ENCODE assay signal across 8 cellular contexts in the genomic region with DNA sequence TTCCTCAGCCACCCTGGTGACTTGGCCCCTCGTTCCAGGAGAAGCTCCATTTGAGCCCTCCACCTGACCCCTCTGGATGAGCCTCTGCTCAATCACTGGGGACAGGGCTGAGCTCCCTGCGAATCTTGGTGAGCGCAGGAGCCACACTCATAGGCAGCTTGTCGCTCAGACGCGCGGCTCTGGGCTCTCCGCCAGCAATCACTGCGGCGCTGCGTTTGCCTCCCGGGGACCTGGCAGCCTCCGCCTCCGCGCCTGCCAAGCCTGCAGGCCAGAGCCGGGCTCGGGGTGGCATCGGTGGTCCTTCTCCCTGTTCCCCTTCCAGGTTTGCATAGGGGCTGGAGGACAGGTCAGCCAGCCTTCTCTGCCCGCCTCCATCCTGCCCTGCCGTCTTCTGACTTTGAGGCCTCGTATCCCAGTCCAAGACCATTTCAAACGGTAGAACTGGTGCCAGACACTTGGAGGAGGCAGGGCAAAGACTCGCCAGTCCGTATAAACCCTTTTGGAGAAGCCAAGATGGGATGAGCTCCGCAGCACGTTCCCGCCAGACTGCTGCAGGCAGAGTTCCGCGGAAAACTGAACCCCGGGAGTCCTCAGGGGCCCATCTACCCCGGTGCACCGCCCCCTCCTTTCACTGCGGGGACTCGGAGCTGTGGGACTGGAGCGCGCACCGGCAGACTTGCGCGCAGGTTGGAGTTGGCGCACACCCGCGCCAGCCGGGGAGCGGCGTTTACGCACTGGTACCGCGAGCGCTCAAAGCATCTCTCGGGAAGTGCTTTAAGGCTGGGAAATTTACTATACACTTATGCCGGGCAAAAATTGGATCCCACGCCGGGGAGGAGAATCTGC. TPM values are rescaled to one million over a fixed set of nuclear protein-coding genes. Genes with fewer than 3 reads are reported as not detected.
A peak's percentile ranks its signal among the peaks of the same experiment; 100 is the strongest.
DNase-seq lines count a peak whose midpoint lies in the region; ATAC-seq and TF ChIP-seq lines count a peak whose summit lies in the region.

No MANE protein-coding gene starts in this region.

- peak overlapping the region; percentile 13 to 87 (median 67) for H3K4me3 Mint-ChIP-seq in naive B cell

- DNase-seq in C1 segment of cervical spinal cord (lab: John Stamatoyannopoulos, UW) (peak in 8 of 14 donors; percentile 9 to 57 (median 22)), SK-N-DZ (ENCODE audit: low spot score) (peak; percentile 33), fibroblast of mammary gland (ENCODE audit: low read depth) (peak; percentile 34), naive B cell (no peak)
- no peak for DNase-seq in activated CD8-positive, alpha-beta memory T cell treated with anti-CD3 and anti-CD28 coated beads, Interleukin-2, amount 50 U/mL, for 48 hours

- H3K4me3 ChIP-seq in fibroblast of mammary gland (ENCODE audit: control insufficient read depth, low read depth, low read length), result peak overlapping the region; percentile 46

- no peak for TF ChIP-seq CTCF in fibroblast of mammary gland (conservative IDR thresholded peaks at IDR 0.05; ENCODE audit: control insufficient read depth, insufficient read depth, low read depth, low read length)

- H3K27me3 Mint-ChIP-seq in naive B cell, result peaks cover 56 to 58% (median 57%) of the 10 kb centered on the region in 3 donors

- H3K4me1 Mint-ChIP-seq in naive B cell, result peaks cover 7 to 33% (median 19%) of the 10 kb centered on the region in 3 donors

- ATAC-seq in HG02588 (IDR thresholded peaks at IDR 0.05; ENCODE audit: unreplicated experiment) (peak; percentile 16), naive B cell (ENCODE audit: low read depth in 2 of 2) (peak; percentile 34), GM21423 (IDR thresholded peaks at IDR 0.05; ENCODE audit: unreplicated experiment) (no peak), GM19328 (IDR thresholded peaks at IDR 0.05; ENCODE audit: unreplicated experiment) (no peak)

- peak overlapping the region in 1 of 6 donors; percentile 53 for H3K27ac Mint-ChIP-seq in naive B cell

- peaks cover 0 to 2% (median 0%) of the 10 kb centered on the region in 7 donors for H3K9me3 Mint-ChIP-seq in naive B cell

- no peaks in the 10 kb centered on the region for H3K36me3 Mint-ChIP-seq in naive B cell

RNA-seq across cellular contexts. Expression of gene TACR1, which starts 1.0 kb away (rescaled TPM):
- polyA plus RNA-seq in SK-N-DZ (2014; cell fraction: cytosol; rRNA removed), result not detected in 2 replicates
- polyA plus RNA-seq in SK-N-DZ (2014; cell fraction: nucleus; rRNA removed), result not detected in 2 replicates
- polyA plus RNA-seq in naive B cell (ENCODE audit: low read depth in 6 of 6), result under 1 TPM in 3 of 6 donors, not detected in 3; 0.04 to 0.15 (median 0.14) TPM

Comparison
In these comparisons a context has a peak if more than half of its experiments do, and no peak if none do; other contexts are left out.
1. DNase-seq: peak in C1 segment of cervical spinal cord (8 of 14), SK-N-DZ (single experiment) and fibroblast of mammary gland (single experiment); none in naive B cell (single experiment) and activated CD8-positive, alpha-beta memory T cell treated with anti-CD3 and anti-CD28 coated beads, Interleukin-2, amount 50 U/mL, for 48 hours (single experiment).
2. ATAC-seq: peak in HG02588 (single experiment) and naive B cell (2 of 2); none in GM21423 (single experiment) and GM19328 (single experiment).